Comparison of ENCODE assay signal across 9 cellular contexts in the genomic region with DNA sequence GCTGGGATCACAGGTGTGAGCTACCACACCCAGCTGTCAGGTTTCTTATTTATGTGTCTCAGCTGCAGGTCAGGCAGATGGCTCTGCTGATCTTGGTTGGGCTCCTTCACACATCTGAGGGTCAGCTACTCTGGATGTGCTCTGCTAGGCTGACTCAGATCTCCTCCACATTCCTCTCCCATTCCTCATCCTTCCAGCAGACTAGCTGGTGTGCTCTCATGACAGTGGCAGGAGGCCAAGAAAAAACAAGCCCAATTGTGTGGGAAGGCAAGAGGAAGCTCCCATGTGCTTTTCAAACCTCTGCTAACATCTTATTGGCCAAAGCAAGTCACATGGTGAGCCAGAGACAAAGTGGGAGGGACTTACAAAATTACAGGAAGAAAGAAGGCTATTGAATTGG.
DNase-seq lines count a peak whose midpoint lies in the region; ATAC-seq and TF ChIP-seq lines count a peak whose summit lies in the region.
"Had no signal": no experiment of that assay in that cellular context is flagged by ENCODE, and none has a peak within 500 bp of the region (broad histone marks: within the 10 kb centered on the region; RNA-seq: fewer than 3 reads in every experiment).

No MANE protein-coding gene starts in this region.

- CTCF ChIA-PET in HEK293T (lab: Yijun Ruan, JAX), result no interaction called here

- DNase-seq in AG08395 (ENCODE audit: low spot score) (peak; percentile 58), HEK293T (ENCODE audit: extremely low spot score) (no peak), SW480 (ENCODE audit: low spot score) (peak; percentile 61), hippocampal formation (lab: John Stamatoyannopoulos, UW) (peak; percentile 65 to 82), T-helper 1 cell (no peak), cerebellar nuclear complex (lab: John Stamatoyannopoulos, UW) (no peak), NCI-H526 (lab: John Stamatoyannopoulos, UW) (no peak)
- DNase-seq in stimulated activated naive CD8-positive, alpha-beta T cell treated with anti-CD3 and anti-CD28 coated beads, Interleukin-15, amount 100 ng/mL, for 72 hours, result no peak
- DNase-seq: left colon had no signal

- no peak overlapping the region for H3K4me3 Mint-ChIP-seq in stimulated activated naive CD8-positive, alpha-beta T cell treated with anti-CD3 and anti-CD28 coated beads, Interleukin-15, amount 100 ng/mL, for 72 hours

- H3K4me1 Mint-ChIP-seq in stimulated activated naive CD8-positive, alpha-beta T cell treated with anti-CD3 and anti-CD28 coated beads, Interleukin-15, amount 100 ng/mL, for 72 hours, result peaks cover 10% of the 10 kb centered on the region

- H3K27ac Mint-ChIP-seq in stimulated activated naive CD8-positive, alpha-beta T cell treated with anti-CD3 and anti-CD28 coated beads, Interleukin-15, amount 100 ng/mL, for 72 hours, result no peak overlapping the region

- POLR2A ChIA-PET in HEK293T (lab: Yijun Ruan, JAX), result interaction anchor here (1.4 kb wide), 1 partner anchor 12 kb away, joined by 7 read pairs; a partner anchor contains a TSS

- H3K9me3 Mint-ChIP-seq in stimulated activated naive CD8-positive, alpha-beta T cell treated with anti-CD3 and anti-CD28 coated beads, Interleukin-15, amount 100 ng/mL, for 72 hours, result no peaks in the 10 kb centered on the region

- no peaks in the 10 kb centered on the region for H3K27me3 Mint-ChIP-seq in stimulated activated naive CD8-positive, alpha-beta T cell treated with anti-CD3 and anti-CD28 coated beads, Interleukin-15, amount 100 ng/mL, for 72 hours

- ATAC-seq in stimulated activated naive CD8-positive, alpha-beta T cell treated with anti-CD3 and anti-CD28 coated beads, Interleukin-15, amount 100 ng/mL, for 72 hours, result no peak
- ATAC-seq: left colon had no signal

TF ChIP-seq in HEK293T, 16 proteins besides CTCF, POLR2A, EP300 and RAD21:
- TF ChIP-seq L3MBTL2 (conservative IDR thresholded peaks at IDR 0.05), result peak; percentile 41
- TF ChIP-seq HDGF (IDR thresholded peaks at IDR 0.05; ENCODE audit: borderline replicate concordance), result no peak
- TF ChIP-seq TARDBP (IDR thresholded peaks at IDR 0.05), result no peak
TF ChIP-seq in HEK293T: peak in this region for 1.

Comparison
In these comparisons a context has a peak if more than half of its experiments do, and no peak if none do; other contexts are left out.
1. DNase-seq: peak in AG08395 (single experiment), SW480 (single experiment) and hippocampal formation (2 of 2); none in HEK293T (single experiment), T-helper 1 cell (0 of 5), cerebellar nuclear complex (0 of 2), stimulated activated naive CD8-positive, alpha-beta T cell treated with anti-CD3 and anti-CD28 coated beads, Interleukin-15, amount 100 ng/mL, for 72 hours (0 of 2) and NCI-H526 (0 of 2).